8 cellular contexts compared by ENCODE assay signal in the genomic region with DNA sequence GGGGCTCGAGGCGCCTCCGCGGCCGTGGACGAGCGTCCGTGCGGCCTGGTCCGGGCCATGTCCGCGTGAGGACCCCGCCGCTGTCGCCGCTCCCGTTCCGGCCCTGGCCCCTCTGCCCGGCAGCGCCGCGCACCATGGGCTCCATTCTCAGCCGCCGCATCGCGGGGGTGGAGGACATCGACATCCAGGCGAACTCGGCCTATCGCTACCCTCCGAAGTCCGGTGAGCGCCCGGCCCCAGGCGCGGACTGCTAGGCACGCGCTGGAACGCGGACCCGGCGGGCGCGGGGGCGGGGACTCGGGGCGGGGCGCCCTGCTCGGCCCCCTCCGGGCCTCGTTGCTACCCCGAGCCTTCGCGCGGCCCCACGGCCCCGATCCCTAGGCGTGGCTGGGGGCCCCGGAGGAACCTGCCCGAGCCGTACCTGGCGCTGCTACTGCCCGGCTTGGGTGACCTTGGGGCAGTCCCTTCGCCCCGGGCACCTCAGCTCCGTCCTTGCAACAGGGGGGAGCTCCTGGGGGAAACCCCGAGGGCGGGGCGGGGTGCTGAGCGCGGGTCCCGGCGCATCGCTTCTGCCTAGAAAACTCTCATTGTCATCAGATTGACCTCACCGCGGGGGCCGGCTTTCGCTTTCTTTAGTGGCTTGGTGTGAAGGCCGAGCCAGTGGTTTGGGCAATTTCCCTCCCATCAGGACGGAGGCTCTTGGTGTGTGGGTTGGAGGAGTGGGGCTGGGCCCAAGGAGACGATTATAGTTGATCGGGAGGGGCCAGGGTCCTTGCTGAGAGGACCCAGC. TPM values are rescaled to one million over a fixed set of nuclear protein-coding genes. Genes with fewer than 3 reads are reported as not detected.
DNase-seq lines count a peak whose midpoint lies in the region; ATAC-seq, FAIRE-seq and TF ChIP-seq lines count a peak whose summit lies in the region.

No MANE protein-coding gene starts in this region.

- DNase-seq in SIG-M5 treated with dmso at 0.1 percent for 504 hours (lab: John Stamatoyannopoulos, UW; ENCODE audit: unreplicated experiment) (peak; percentile 64), SIG-M5 (lab: John Stamatoyannopoulos, UW) (no peak), RCC 7860 (ENCODE audit: low spot score) (peak; percentile 22), glomerular visceral epithelial cell (ENCODE audit: extremely low spot score) (peak; percentile 58), ovary (peak; percentile 60 to 78 (median 72)), tibial nerve (ENCODE audit: low spot score in 2 of 2) (peak in 1 of 2 donors; percentile 53)
- DNase-seq in activated gamma-delta T cell treated with anti-CD3 and anti-CD28 coated beads, Interleukin-2, amount 50 U/mL, for 16 hours (ENCODE audit: low read depth), result peak; percentile 60

- H3K4me3 ChIP-seq in ovary (peak overlapping the region; percentile 67), tibial nerve (peak overlapping the region; percentile 60 to 92 (median 78))

- H3K4me1 ChIP-seq in ovary (ENCODE audit: insufficient read depth) (peaks cover 13% of the 10 kb centered on the region), tibial nerve (peaks cover 0 to 38% (median 19%) of the 10 kb centered on the region in 4 donors)

- no peaks in the 10 kb centered on the region for H3K9me3 ChIP-seq in ovary
- no peaks in the 10 kb centered on the region for H3K9me3 ChIP-seq in tibial nerve

- H3K27me3 ChIP-seq in ovary (no peaks in the 10 kb centered on the region), tibial nerve (no peaks in the 10 kb centered on the region)

- TF ChIP-seq CTCF in ovary (IDR thresholded peaks at IDR 0.05) (no peak), tibial nerve (IDR thresholded peaks at IDR 0.05) (no peak)

- ATAC-seq in HG03060 (IDR thresholded peaks at IDR 0.05; ENCODE audit: low read depth, unreplicated experiment), result peak; percentile 36

- 0 to 1% (median 1%) methylated on average over 38 to 82 of the region's 82 CpGs for WGBS in ovary, 3 donors
- WGBS in tibial nerve, 2 donors, result 0 to 1% methylated on average over 14 to 63 of the region's 82 CpGs

- H3K27ac ChIP-seq in ovary (peak overlapping the region; percentile 72 to 89), tibial nerve (peak overlapping the region; percentile 90 to 97 (median 92))

- FAIRE-seq in RCC 7860 (lab: Jason Lieb, UNC), result no peak

- peak; percentile 88 for TF ChIP-seq POLR2A in ovary (IDR thresholded peaks at IDR 0.05)
- TF ChIP-seq POLR2A in tibial nerve (IDR thresholded peaks at IDR 0.05), result peak; percentile 91 to 94

- no peaks in the 10 kb centered on the region for H3K36me3 ChIP-seq in ovary
- H3K36me3 ChIP-seq in tibial nerve, result no peaks in the 10 kb centered on the region

- TF ChIP-seq EP300 in ovary (IDR thresholded peaks at IDR 0.05) (no peak), tibial nerve (IDR thresholded peaks at IDR 0.05) (peak in 1 of 2 donors; percentile 79)

- intact Hi-C loops in ovary (cut with DNase I), result no loop called here

RNA-seq across cellular contexts. Expression of gene MGRN1, which starts 0.4 kb away (rescaled TPM):
- total RNA-seq in ovary, result 10 to 100 TPM; 23.2 to 94.2 (median 64.6) TPM
- polyA plus RNA-seq in ovary, result 10 to 100 TPM; 21.5 to 27.9 TPM
- total RNA-seq in tibial nerve, result 10 to 100 TPM; 37.5 to 59.1 (median 42.7) TPM

RNA-seq across cellular contexts. Expression of gene UBALD1, which starts 10.3 kb away (rescaled TPM):
- total RNA-seq in ovary, result 10 to 100 TPM in 6 of 7 donors, 1 to 10 TPM in 1; 9.3 to 39.5 (median 21.4) TPM
- polyA plus RNA-seq in ovary, result 10 to 100 TPM in 1 of 2 donors, under 1 TPM in 1; 0.43 to 24.0 TPM
- 10 to 100 TPM in 2 of 4 donors, 1 to 10 TPM in 2; 6.5 to 22.8 (median 9.8) TPM for total RNA-seq in tibial nerve
